7 cellular contexts compared by ENCODE assay signal in genomic region chr5:154757647-154758406, GRCh38. TPM values are rescaled to one million over a fixed set of nuclear protein-coding genes. Genes with fewer than 3 reads are reported as not detected.
DNase-seq lines count a peak whose midpoint lies in the region; ATAC-seq and TF ChIP-seq lines count a peak whose summit lies in the region.

No MANE protein-coding gene starts in this region.

- H3K27me3 ChIP-seq in HUES6 (ENCODE audit: control insufficient read depth, insufficient read depth, low read length) = no peaks in the 10 kb centered on the region
- no peaks in the 10 kb centered on the region for H3K27me3 ChIP-seq in RWPE2 (ENCODE audit: insufficient read depth, poor library complexity, severe bottlenecking)
- no peaks in the 10 kb centered on the region for H3K27me3 ChIP-seq in lung (ENCODE audit: control insufficient read depth, insufficient read depth)

- H3K27ac ChIP-seq in HUES6 (ENCODE audit: low read depth, low read length) = no peak overlapping the region
- H3K27ac ChIP-seq in RWPE2 (ENCODE audit: poor library complexity, severe bottlenecking) = peak overlapping the region; percentile 80
- no peak overlapping the region for H3K27ac ChIP-seq in lung (ENCODE audit: low read depth in 1 of 2, low read length in 1 of 2)

- H3K4me1 ChIP-seq in HUES6 (ENCODE audit: control insufficient read depth, insufficient read depth, low read length) = peaks cover 66% of the 10 kb centered on the region
- H3K4me1 ChIP-seq in RWPE2 (ENCODE audit: insufficient read depth, poor library complexity, severe bottlenecking) = peaks cover 34% of the 10 kb centered on the region
- peaks cover 12 to 25% of the 10 kb centered on the region in 2 donors for H3K4me1 ChIP-seq in lung (ENCODE audit: control insufficient read depth in 2 of 2, insufficient read depth in 2 of 2, low read length in 2 of 2)

- H3K9me3 ChIP-seq in HUES6 (ENCODE audit: control insufficient read depth, insufficient read depth, low read depth, low read length) = no peaks in the 10 kb centered on the region
- no peaks in the 10 kb centered on the region for H3K9me3 ChIP-seq in RWPE2 (ENCODE audit: severe bottlenecking)
- H3K9me3 ChIP-seq in lung (ENCODE audit: control insufficient read depth in 2 of 2, insufficient read depth in 1 of 2, low read length in 1 of 2) = no peaks in the 10 kb centered on the region

- ATAC-seq in RWPE2 (ENCODE audit: low read depth) = peak; percentile 22
- ATAC-seq in lung (ENCODE audit: insufficient read depth, low FRiP score) = no peak
- no peak for ATAC-seq in GM18505 (IDR thresholded peaks at IDR 0.05; ENCODE audit: unreplicated experiment)
- ATAC-seq in GM21786 (IDR thresholded peaks at IDR 0.05; ENCODE audit: unreplicated experiment) = no peak

- H3K4me3 Mint-ChIP-seq in brain = peak overlapping the region; percentile 94 to 97 (median 97)

- no peaks in the 10 kb centered on the region for H3K36me3 ChIP-seq in HUES6 (ENCODE audit: control insufficient read depth, insufficient read depth, low read length)
- H3K36me3 ChIP-seq in RWPE2 (ENCODE audit: low read depth) = peaks cover 17% of the 10 kb centered on the region; the same call in 1 of the 2 replicates
- H3K36me3 ChIP-seq in lung (ENCODE audit: control insufficient read depth in 2 of 2, insufficient read depth in 2 of 2, low read length in 2 of 2) = no peaks in the 10 kb centered on the region

- WGBS in lung, 2 donors = 10 to 15% methylated on average over 5 of the region's 5 CpGs

- peaks cover 71% of the 10 kb centered on the region for H3K4me1 Mint-ChIP-seq in brain

- no peaks in the 10 kb centered on the region for H3K36me3 Mint-ChIP-seq in brain

- no peak for TF ChIP-seq POLR2A in GM18505 (IDR thresholded peaks at IDR 0.05; ENCODE audit: borderline replicate concordance, extremely low read depth, insufficient read depth, insufficient read length)

- no peak for TF ChIP-seq CTCF in RWPE2 (IDR thresholded peaks at IDR 0.05; ENCODE audit: poor library complexity, severe bottlenecking)
- no peak for TF ChIP-seq CTCF in brain (conservative IDR thresholded peaks at IDR 0.05)
- TF ChIP-seq CTCF in lung (IDR thresholded peaks at IDR 0.05; ENCODE audit: control extremely low read depth, extremely low read depth) = no peak

- peaks cover 10% of the 10 kb centered on the region for H3K27me3 Mint-ChIP-seq in brain

- H3K4me3 ChIP-seq in HUES6 (ENCODE audit: low read depth, low read length) (peak overlapping the region; percentile 99), RWPE2 (ENCODE audit: severe bottlenecking) (peak overlapping the region; percentile 97), lung (peak overlapping the region; percentile 99)

- no peak for DNase-seq in RWPE2 (ENCODE audit: low spot score)
- DNase-seq in lung (ENCODE audit: low spot score) = no peak
- DNase-seq in stimulated activated naive CD4-positive, alpha-beta T cell (lab: John Stamatoyannopoulos, UW) = peak in 5 of 6 experiments; percentile 4 to 16 (median 7)

- peak overlapping the region; percentile 89 to 98 (median 94) for H3K27ac Mint-ChIP-seq in brain

- peak overlapping the region; percentile 82 for H3K9ac ChIP-seq in HUES6 (ENCODE audit: low read length)

- H3K9me3 Mint-ChIP-seq in brain = no peaks in the 10 kb centered on the region

RNA-seq across cellular contexts. Expression of gene LARP1, which starts 2.6 kb away (rescaled TPM):
- polyA plus RNA-seq in brain (ENCODE audit: insufficient read depth, low read depth, low replicate concordance) = 86.7 TPM
- 100 to 1,000 TPM in 1 of 2 donors, 10 to 100 TPM in 1; 75.7 to 199 TPM for total RNA-seq in lung
- polyA plus RNA-seq in lung = 10 to 100 TPM; 30.5 to 47.7 TPM

Comparison
In these comparisons a context has a peak if more than half of its experiments do, and no peak if none do; other contexts are left out.
1. DNase-seq: peak in stimulated activated naive CD4-positive, alpha-beta T cell (5 of 6); none in RWPE2 (single experiment) and lung (single experiment).
2. Peak in every context shown above with its lines, with median percentiles within 50 percentile points of each other: H3K4me3 ChIP-seq.